ENCODE assay signal across 9 cellular contexts in genomic region chr17:2048805-2049204, GRCh38. TPM values are rescaled to one million over a fixed set of nuclear protein-coding genes. Genes with fewer than 3 reads are reported as not detected.
DNase-seq lines count a peak whose midpoint lies in the region; ATAC-seq and TF ChIP-seq lines count a peak whose summit lies in the region.
"Had no signal": no experiment of that assay in that cellular context is flagged by ENCODE, and none has a peak within 500 bp of the region (broad histone marks: within the 10 kb centered on the region; RNA-seq: fewer than 3 reads in every experiment).

No MANE protein-coding gene starts in this region.

- DNase-seq in left ventricle myocardium inferior: no peak
- no peak for DNase-seq in left ventricle myocardium superior
- DNase-seq in lower lobe of right lung: no peak
- no peak for DNase-seq in upper lobe of left lung
- no peak for DNase-seq in OCI-LY7 (ENCODE audit: low spot score)
- DNase-seq: NCI-H2081 had no signal

- H2AFZ ChIP-seq in OCI-LY7 (ENCODE audit: low read length): no peak overlapping the region

- H3K27ac ChIP-seq in left ventricle myocardium inferior (replicated peaks) (no peak overlapping the region), lower lobe of right lung (no peak overlapping the region), upper lobe of left lung (no peak overlapping the region), OCI-LY7 (ENCODE audit: low read depth, low read length, poor library complexity, severe bottlenecking) (no peak overlapping the region)

- H3K4me3 Mint-ChIP-seq in activated naive CD8-positive, alpha-beta T cell: peak overlapping the region; percentile 82

- no peak for TF ChIP-seq POLR2A in upper lobe of left lung (IDR thresholded peaks at IDR 0.05)

- peaks cover 48% of the 10 kb centered on the region for H3K4me1 ChIP-seq in left ventricle myocardium inferior
- peaks cover 30% of the 10 kb centered on the region for H3K4me1 ChIP-seq in lower lobe of right lung
- H3K4me1 ChIP-seq in upper lobe of left lung: peaks cover 28 to 38% (median 29%) of the 10 kb centered on the region in 4 donors
- H3K4me1 ChIP-seq in OCI-LY7 (ENCODE audit: insufficient read depth, low read length, poor library complexity, severe bottlenecking): peaks cover 10% of the 10 kb centered on the region

- CTCF ChIA-PET in OCI-LY7 (lab: Charles Lee; ENCODE audit: unreplicated experiment): no interaction called here

- no peak overlapping the region for H3K4me2 ChIP-seq in OCI-LY7 (ENCODE audit: low read length)

- H3K27ac Mint-ChIP-seq in activated naive CD8-positive, alpha-beta T cell: no peak overlapping the region

- BruUV-seq in OCI-LY7 (replicated peaks; lab: Mats Ljungman, UMichigan): no TSS peak

- no peaks in the 10 kb centered on the region for H3K27me3 Mint-ChIP-seq in activated naive CD8-positive, alpha-beta T cell

- H3K4me3 ChIP-seq in left ventricle myocardium inferior (peak overlapping the region; percentile 87), lower lobe of right lung (peak overlapping the region; percentile 85), upper lobe of left lung (peak overlapping the region in 3 of 4 donors; percentile 62 to 89 (median 82)), OCI-LY7 (ENCODE audit: low read depth, low read length, poor library complexity, severe bottlenecking) (no peak overlapping the region)

- POLR2A ChIA-PET in OCI-LY7 (lab: Charles Lee): no interaction called here

- 11 to 16% methylated on average over 9 of the region's 9 CpGs for WGBS in upper lobe of left lung, 2 donors

- TF ChIP-seq EP300 in upper lobe of left lung (IDR thresholded peaks at IDR 0.05): no peak

- TF ChIP-seq CTCF in left ventricle myocardium inferior (IDR thresholded peaks at IDR 0.05; ENCODE audit: borderline replicate concordance): no peak
- TF ChIP-seq CTCF in lower lobe of right lung (IDR thresholded peaks at IDR 0.05): no peak
- no peak for TF ChIP-seq CTCF in upper lobe of left lung (IDR thresholded peaks at IDR 0.05)
- no peak for TF ChIP-seq CTCF in OCI-LY7 (conservative IDR thresholded peaks at IDR 0.05; ENCODE audit: low read length)

- ATAC-seq in left ventricle myocardium superior (no peak), lower lobe of right lung (no peak), upper lobe of left lung (ENCODE audit: low FRiP score in 2 of 2) (no peak), HG03025 (IDR thresholded peaks at IDR 0.05; ENCODE audit: low FRiP score, unreplicated experiment) (no peak), GM21360 (IDR thresholded peaks at IDR 0.05; ENCODE audit: unreplicated experiment) (no peak)

- H3K4me1 Mint-ChIP-seq in activated naive CD8-positive, alpha-beta T cell (ENCODE audit: low read depth): peaks cover 25% of the 10 kb centered on the region

- H3K9me3 Mint-ChIP-seq in activated naive CD8-positive, alpha-beta T cell (ENCODE audit: low read depth): no peaks in the 10 kb centered on the region

- H3K9me3 ChIP-seq in left ventricle myocardium inferior (replicated peaks) (no peaks in the 10 kb centered on the region), lower lobe of right lung (no peaks in the 10 kb centered on the region), upper lobe of left lung (no peaks in the 10 kb centered on the region), OCI-LY7 (ENCODE audit: low read length) (no peaks in the 10 kb centered on the region)

- H4K20me1 ChIP-seq in OCI-LY7 (ENCODE audit: insufficient read depth, low read length): no peaks in the 10 kb centered on the region

- intact Hi-C loops in left ventricle myocardium inferior (cut with micrococcal nuclease) (no loop called here), left ventricle myocardium superior (cut with micrococcal nuclease) (no loop called here), lower lobe of right lung (cut with DNase I) (no loop called here), OCI-LY7 (cut with micrococcal nuclease; ENCODE audit: unreplicated experiment) (no loop called here)

- H3K36me3 ChIP-seq in left ventricle myocardium inferior (peaks cover 6% of the 10 kb centered on the region), lower lobe of right lung (peaks cover 7% of the 10 kb centered on the region), upper lobe of left lung (peaks cover 0 to 11% (median 4%) of the 10 kb centered on the region in 4 donors), OCI-LY7 (ENCODE audit: insufficient read depth, low read length) (peaks cover 11% of the 10 kb centered on the region; the same call in 1 of the 2 replicates)

- H3K36me3 Mint-ChIP-seq in activated naive CD8-positive, alpha-beta T cell: no peaks in the 10 kb centered on the region

- H3K27me3 ChIP-seq in left ventricle myocardium inferior (ENCODE audit: low read depth) (peaks cover 30% of the 10 kb centered on the region), lower lobe of right lung (ENCODE audit: low read depth) (peaks cover 21% of the 10 kb centered on the region), upper lobe of left lung (peaks cover 0 to 25% (median 10%) of the 10 kb centered on the region in 4 donors)

- H3K9me2 ChIP-seq in OCI-LY7 (ENCODE audit: insufficient read depth, low read length): no peaks in the 10 kb centered on the region

- no peaks in the 10 kb centered on the region for H3K79me2 ChIP-seq in OCI-LY7 (ENCODE audit: insufficient read depth, low read depth, low read length)

RNA-seq across cellular contexts. Expression of gene HIC1, which starts 6.1 kb away (rescaled TPM):
- total RNA-seq in left ventricle myocardium inferior (23.5 TPM), left ventricle myocardium superior (19.0 TPM), lower lobe of right lung (20.6 TPM), upper lobe of left lung (10 to 100 TPM in 5 of 6 donors, 1 to 10 TPM in 1; 8.0 to 25.5 (median 19.1) TPM), OCI-LY7 (2022) (0.32 TPM in 1 of 2 replicates, not detected in the other)
- 0.19 TPM in 1 of 2 replicates, not detected in the other for total RNA-seq in OCI-LY7 (2014; rRNA removed; shearing (Covaris generic))

RNA-seq across cellular contexts. Expression of gene OVCA2, which starts 7.0 kb away (rescaled TPM):
- total RNA-seq in left ventricle myocardium inferior: 16.6 TPM
- 14.4 TPM for total RNA-seq in left ventricle myocardium superior
- 20.3 TPM for total RNA-seq in lower lobe of right lung
- total RNA-seq in upper lobe of left lung: 10 to 100 TPM; 20.1 to 56.1 (median 33.5) TPM
- 18.8 and 24.0 TPM in 2 replicates for total RNA-seq in OCI-LY7 (2014; rRNA removed; shearing (Covaris generic))
- 18.2 and 21.9 TPM in 2 replicates for total RNA-seq in OCI-LY7 (2022)

RNA-seq across cellular contexts. Expression of gene DPH1, which starts 18.9 kb away (rescaled TPM):
- total RNA-seq in left ventricle myocardium inferior: 29.1 TPM
- total RNA-seq in left ventricle myocardium superior: 28.9 TPM
- 38.0 TPM for total RNA-seq in lower lobe of right lung
- 100 to 1,000 TPM in 1 of 6 donors, 10 to 100 TPM in 5; 28.8 to 129 (median 45.1) TPM for total RNA-seq in upper lobe of left lung
- total RNA-seq in OCI-LY7 (2014; rRNA removed; shearing (Covaris generic)): 26.5 and 30.4 TPM in 2 replicates
- total RNA-seq in OCI-LY7 (2022): 35.1 and 42.6 TPM in 2 replicates

RNA-seq across cellular contexts. Expression of gene RTN4RL1, which starts 23.7 kb away (rescaled TPM):
- total RNA-seq in left ventricle myocardium inferior (4.0 TPM), left ventricle myocardium superior (1.9 TPM), lower lobe of right lung (5.8 TPM), upper lobe of left lung (1 to 10 TPM; 5.1 to 7.3 (median 6.2) TPM), OCI-LY7 (2022) (not detected in 2 replicates)
- total RNA-seq in OCI-LY7 (2014; rRNA removed; shearing (Covaris generic)): not detected in 2 replicates

Comparison
In these comparisons a context has a peak if more than half of its experiments do, and no peak if none do; other contexts are left out.
1. RNA of gene HIC1, which starts 6.1 kb away (total RNA-seq): 23.5 TPM in left ventricle myocardium inferior (single experiment), 8.0 to 25.5 TPM in upper lobe of left lung, 20.6 TPM in lower lobe of right lung (single experiment) and 19.0 TPM in left ventricle myocardium superior (single experiment); 0.19 to 0.32 TPM in OCI-LY7; every median in the first group is over 4 times any median in the second.